32 cellular contexts compared by ENCODE assay signal in genomic region chr1:221515496-221515895, GRCh38.
"Had no signal": no experiment of that assay in that cellular context is flagged by ENCODE, and none has a peak within 500 bp of the region (broad histone marks: within the 10 kb centered on the region; RNA-seq: fewer than 3 reads in every experiment).

No MANE protein-coding gene starts in this region.

- DNase-seq: activated effector memory CD4-positive, alpha-beta T cell treated with anti-CD3 and anti-CD28 coated beads, Interleukin-2, amount 50 U/mL, for 16 hours; activated effector memory CD4-positive, alpha-beta T cell treated with Interleukin-2 at 50 U/mL for 16 hours; activated gamma-delta T cell; activated gamma-delta T cell treated with Interleukin-2 at 50 U/mL for 16 hours; activated naive CD4-positive, alpha-beta T cell; activated naive CD4-positive, alpha-beta T cell treated with anti-CD3 and anti-CD28 coated beads for 36 hours; activated naive CD4-positive, alpha-beta T cell treated with anti-CD3 and anti-CD28 coated beads, Interleukin-2, amount 10 ng/mL, durations not matched to agents 7 days and 5 days; activated naive CD4-positive, alpha-beta T cell treated with anti-CD3 and anti-CD28 coated beads, Interleukin-2, amount 50 U/mL, for 16 hours; activated naive CD4-positive, alpha-beta T cell treated with Interleukin-2 at 50 U/mL for 16 hours; activated naive CD8-positive, alpha-beta T cell treated with anti-CD3 and anti-CD28 coated beads for 36 hours; activated naive CD8-positive, alpha-beta T cell treated with anti-CD3 and anti-CD28 coated beads, Interleukin-2, amount 10 ng/mL, durations not matched to agents 7 days and 5 days; activated naive CD8-positive, alpha-beta T cell treated with anti-CD3 and anti-CD28 coated beads, Interleukin-2, amount 50 U/mL, for 24 hours; activated T-cell treated with anti-CD3 and anti-CD28 coated beads, Interleukin-2, amount 50 U/mL, for 1 hour; activated T-cell treated with anti-CD3 and anti-CD28 coated beads, Interleukin-2, amount 50 U/mL, for 24 hours; activated T-cell treated with anti-CD3 and anti-CD28 coated beads, Interleukin-2, amount 50 U/mL, for 4 hours; activated T-cell treated with anti-CD3 and anti-CD28 coated beads, Interleukin-2, amount 50 U/mL, for 48 hours; activated T-cell treated with anti-CD3 and anti-CD28 coated beads, Interleukin-2, amount 50 U/mL, for 72 hours; adrenal gland; amniotic stem cell; amygdala; anterior cingulate cortex; aorta; body of pancreas; brain microvascular endothelial cell; caudate nucleus; central memory CD4-positive, alpha-beta T cell; cerebellar nuclear complex had no signal

- H3K9me3 ChIP-seq: adrenal gland, ascending aorta, body of pancreas, breast epithelium had no signal

- H3K4me1 ChIP-seq: adrenal gland, ascending aorta, body of pancreas, breast epithelium had no signal

- H3K36me3 ChIP-seq: adrenal gland, ascending aorta, brain microvascular endothelial cell, breast epithelium, cardiac muscle cell had no signal

- H3K27me3 ChIP-seq: adrenal gland, ascending aorta, body of pancreas, brain microvascular endothelial cell, breast epithelium, cardiac muscle cell had no signal

- H3K4me3 ChIP-seq: adrenal gland, ascending aorta, body of pancreas, breast epithelium, cardiac muscle cell had no signal

- ATAC-seq: activated naive CD4-positive, alpha-beta T cell treated with anti-CD3 and anti-CD28 coated beads, Interleukin-2, amount 50 U/mL, for 72 hours; activated naive CD8-positive, alpha-beta T cell treated with anti-CD3 and anti-CD28 coated beads, Interleukin-2, amount 50 U/mL, for 24 hours; activated T-cell treated with anti-CD3 and anti-CD28 coated beads, Interleukin-2, amount 50 U/mL, for 4 hours; activated T-cell treated with anti-CD3 and anti-CD28 coated beads, Interleukin-2, amount 50 U/mL, for 72 hours; activated T-helper 17 cell treated with anti-CD3 and anti-CD28 coated beads, Interleukin-2, amount 50 U/mL, for 72 hours; body of pancreas had no signal

- H3K27ac ChIP-seq: adrenal gland, ascending aorta, body of pancreas, brain microvascular endothelial cell, breast epithelium, cardiac muscle cell had no signal
